In genomic region chr16:67280090-67281015, GRCh38 we compare ENCODE assay signal across 17 cellular contexts. TPM values are rescaled to one million over a fixed set of nuclear protein-coding genes. Genes with fewer than 3 reads are reported as not detected.
DNase-seq lines count a peak whose midpoint lies in the region; ATAC-seq lines count a peak whose summit lies in the region.
"Had no signal": no experiment of that assay in that cellular context is flagged by ENCODE, and none has a peak within 500 bp of the region (broad histone marks: within the 10 kb centered on the region; RNA-seq: fewer than 3 reads in every experiment).

No MANE protein-coding gene starts in this region.

- no peak for DNase-seq in activated CD4-positive, alpha-beta T cell treated with anti-CD3 and anti-CD28 coated beads, Interleukin-2, amount 10 ng/mL, durations not matched to agents 24 days and 14 days
- DNase-seq in activated CD4-positive, alpha-beta T cell treated with anti-CD3 and anti-CD28 coated beads, Interleukin-2, amount 50 U/mL, for 4 hours, result no peak
- DNase-seq in activated naive CD8-positive, alpha-beta T cell treated with anti-CD3 and anti-CD28 coated beads, Interleukin-2, amount 50 U/mL, for 24 hours, result no peak
- DNase-seq in neuronal stem cell (ENCODE audit: low spot score), result no peak
- DNase-seq in NOMO-1 treated with DMSO at 0.1 percent for 48 hours (lab: John Stamatoyannopoulos, UW; ENCODE audit: unreplicated experiment), result no peak
- DNase-seq in hepatic stellate cell (ENCODE audit: low spot score), result no peak
- no peak for DNase-seq in HuH-7.5 (ENCODE audit: low spot score)
- DNase-seq: ACHN; activated CD4-positive, CD25-positive, alpha-beta regulatory T cell; foreskin melanocyte; NCI-H226 had no signal

- peaks cover 0 to 73% (median 11%) of the 10 kb centered on the region in 3 experiments for H3K27me3 ChIP-seq in neuronal stem cell (ENCODE audit: control insufficient read depth in 3 of 3, insufficient read depth in 3 of 3, low read depth in 1 of 3, low read length in 3 of 3)
- H3K27me3 ChIP-seq: adrenal gland had no signal

- H3K14ac ChIP-seq in neuronal stem cell (ENCODE audit: low read length), result no peak overlapping the region

- H2BK12ac ChIP-seq in neuronal stem cell (ENCODE audit: low read length), result peak overlapping the region; percentile 30

- H3K4me1 Mint-ChIP-seq in activated CD4-positive, alpha-beta T cell treated with anti-CD3 and anti-CD28 coated beads, Interleukin-2, amount 10 ng/mL, durations not matched to agents 24 days and 14 days, result peaks cover 16% of the 10 kb centered on the region
- peaks cover 2 to 4% (median 4%) of the 10 kb centered on the region in 3 donors for H3K4me1 Mint-ChIP-seq in IgD-negative memory B cell
- peaks cover 23% of the 10 kb centered on the region for H3K4me1 Mint-ChIP-seq in activated naive CD8-positive, alpha-beta T cell treated with anti-CD3 and anti-CD28 coated beads, Interleukin-2, amount 50 U/mL, for 24 hours
- H3K4me1 Mint-ChIP-seq: neural crest cell had no signal

- H3K36me3 Mint-ChIP-seq in activated CD4-positive, alpha-beta T cell treated with anti-CD3 and anti-CD28 coated beads, Interleukin-2, amount 10 ng/mL, durations not matched to agents 24 days and 14 days (ENCODE audit: low read depth), result peaks cover 21% of the 10 kb centered on the region
- peaks cover 2% of the 10 kb centered on the region for H3K36me3 Mint-ChIP-seq in IgD-negative memory B cell
- peaks cover 18% of the 10 kb centered on the region for H3K36me3 Mint-ChIP-seq in activated naive CD8-positive, alpha-beta T cell treated with anti-CD3 and anti-CD28 coated beads, Interleukin-2, amount 50 U/mL, for 24 hours (ENCODE audit: low read depth)
- H3K36me3 Mint-ChIP-seq: type B pancreatic cell had no signal

- no CpG with 5 or more reads among the region's 15 CpGs for WGBS in neuronal stem cell (ENCODE audit: extremely low coverage in 2 of 2, insufficient read length in 2 of 2, insufficient replicate concordance in 1 of 2), 2 donors

- H2BK5ac ChIP-seq in neuronal stem cell (ENCODE audit: low read length), result peak overlapping the region; percentile 80

- intact Hi-C loops in activated CD4-positive, alpha-beta T cell treated with anti-CD3 and anti-CD28 coated beads, Interleukin-2, amount 10 ng/mL, durations not matched to agents 24 days and 14 days (cut with micrococcal nuclease), result no loop called here

- H3K79me1 ChIP-seq in neuronal stem cell (ENCODE audit: low read depth, low read length), result no peaks in the 10 kb centered on the region

- H3K36me3 ChIP-seq in neuronal stem cell (replicated peaks in 1 of 2; ENCODE audit: control insufficient read depth in 2 of 2, insufficient read depth in 2 of 2, low read length in 2 of 2), result no peaks in the 10 kb centered on the region
- H3K36me3 ChIP-seq: adrenal gland had no signal

- peak overlapping the region; percentile 74 for H3K27ac Mint-ChIP-seq in activated CD4-positive, alpha-beta T cell treated with anti-CD3 and anti-CD28 coated beads, Interleukin-2, amount 10 ng/mL, durations not matched to agents 24 days and 14 days
- peak overlapping the region in 1 of 3 donors; percentile 63 for H3K27ac Mint-ChIP-seq in IgD-negative memory B cell
- no peak overlapping the region for H3K27ac Mint-ChIP-seq in activated naive CD8-positive, alpha-beta T cell treated with anti-CD3 and anti-CD28 coated beads, Interleukin-2, amount 50 U/mL, for 24 hours
- H3K27ac Mint-ChIP-seq: type B pancreatic cell had no signal

- H3K4me2 ChIP-seq in neuronal stem cell (ENCODE audit: insufficient read depth, low read length, poor library complexity, severe bottlenecking), result no peak overlapping the region

- H4K8ac ChIP-seq in neuronal stem cell (ENCODE audit: low read depth, low read length), result no peak overlapping the region

- no peak for ATAC-seq in activated naive CD8-positive, alpha-beta T cell treated with anti-CD3 and anti-CD28 coated beads, Interleukin-2, amount 50 U/mL, for 24 hours

- H2AK5ac ChIP-seq in neuronal stem cell (ENCODE audit: low read depth, low read length), result peak overlapping the region; percentile 77

- H3K4ac ChIP-seq in neuronal stem cell (ENCODE audit: low read length), result no peak overlapping the region

- H3K4me1 ChIP-seq in neuronal stem cell (ENCODE audit: control insufficient read depth in 2 of 2, insufficient read depth in 1 of 2, low read depth in 1 of 2, low read length in 2 of 2), result no peaks in the 10 kb centered on the region

- H4K91ac ChIP-seq in neuronal stem cell (ENCODE audit: low read depth, low read length, poor library complexity), result peak overlapping the region; percentile 85

- H3K23ac ChIP-seq in neuronal stem cell (ENCODE audit: low read depth, low read length, poor library complexity), result peak overlapping the region; percentile 53

- no peak overlapping the region for H3K4me3 ChIP-seq in neuronal stem cell (ENCODE audit: low read length in 2 of 2)

- H2AFZ ChIP-seq in neuronal stem cell (ENCODE audit: low read length), result no peak overlapping the region

- no peaks in the 10 kb centered on the region for H3K27me3 Mint-ChIP-seq in activated CD4-positive, alpha-beta T cell treated with anti-CD3 and anti-CD28 coated beads, Interleukin-2, amount 10 ng/mL, durations not matched to agents 24 days and 14 days
- no peaks in the 10 kb centered on the region for H3K27me3 Mint-ChIP-seq in IgD-negative memory B cell
- no peaks in the 10 kb centered on the region for H3K27me3 Mint-ChIP-seq in activated naive CD8-positive, alpha-beta T cell treated with anti-CD3 and anti-CD28 coated beads, Interleukin-2, amount 50 U/mL, for 24 hours

- peak overlapping the region; percentile 32 for H3K18ac ChIP-seq in neuronal stem cell (ENCODE audit: low read length)

- no peaks in the 10 kb centered on the region for H3K9me3 ChIP-seq in neuronal stem cell (replicated peaks in 1 of 2; ENCODE audit: control insufficient read depth in 2 of 2, insufficient read depth in 1 of 2, low read depth in 1 of 2, low read length in 2 of 2)
- H3K9me3 ChIP-seq: adrenal gland had no signal

- peak overlapping the region; percentile 15 for H3K9ac ChIP-seq in neuronal stem cell (ENCODE audit: low read depth, low read length, poor library complexity)

- no peaks in the 10 kb centered on the region for H3K9me3 Mint-ChIP-seq in activated CD4-positive, alpha-beta T cell treated with anti-CD3 and anti-CD28 coated beads, Interleukin-2, amount 10 ng/mL, durations not matched to agents 24 days and 14 days
- no peaks in the 10 kb centered on the region for H3K9me3 Mint-ChIP-seq in IgD-negative memory B cell
- H3K9me3 Mint-ChIP-seq in activated naive CD8-positive, alpha-beta T cell treated with anti-CD3 and anti-CD28 coated beads, Interleukin-2, amount 50 U/mL, for 24 hours, result no peaks in the 10 kb centered on the region
- H3K9me3 Mint-ChIP-seq: neural crest cell, type B pancreatic cell had no signal

- H2BK15ac ChIP-seq in neuronal stem cell (ENCODE audit: low read length), result peak overlapping the region; percentile 53

- H3K27ac ChIP-seq in neuronal stem cell (replicated peaks; ENCODE audit: low read length), result no peak overlapping the region

- H3K4me3 Mint-ChIP-seq in activated CD4-positive, alpha-beta T cell treated with anti-CD3 and anti-CD28 coated beads, Interleukin-2, amount 10 ng/mL, durations not matched to agents 24 days and 14 days, result peak overlapping the region; percentile 72
- H3K4me3 Mint-ChIP-seq in IgD-negative memory B cell, result peak overlapping the region in 3 of 4 donors; percentile 51 to 79 (median 73)
- H3K4me3 Mint-ChIP-seq in activated naive CD8-positive, alpha-beta T cell treated with anti-CD3 and anti-CD28 coated beads, Interleukin-2, amount 50 U/mL, for 24 hours, result peak overlapping the region; percentile 56
- H3K4me3 Mint-ChIP-seq: type B pancreatic cell had no signal

- no peak overlapping the region for H2BK120ac ChIP-seq in neuronal stem cell (ENCODE audit: low read depth, low read length)

RNA-seq across cellular contexts. Expression of gene PLEKHG4, which starts 1.0 kb away (rescaled TPM):
- 43.4 and 43.8 TPM in 2 replicates for total RNA-seq in activated CD4-positive, alpha-beta T cell treated with anti-CD3 and anti-CD28 coated beads, Interleukin-2, amount 10 ng/mL, durations not matched to agents 24 days and 14 days
- polyA plus RNA-seq in IgD-negative memory B cell, result 0.65 TPM
- polyA plus RNA-seq in neuronal stem cell (2013, experiment 1 of 2), result 2.4 TPM
- polyA plus RNA-seq in neuronal stem cell (2013, experiment 2 of 2), result 3.0 TPM

RNA-seq across cellular contexts. Expression of gene SLC9A5, which starts 31.6 kb away (rescaled TPM):
- total RNA-seq in activated CD4-positive, alpha-beta T cell treated with anti-CD3 and anti-CD28 coated beads, Interleukin-2, amount 10 ng/mL, durations not matched to agents 24 days and 14 days, result 5.3 TPM in 2 replicates
- 0.75 TPM for polyA plus RNA-seq in IgD-negative memory B cell
- 2.6 TPM for polyA plus RNA-seq in neuronal stem cell (2013, experiment 1 of 2)
- polyA plus RNA-seq in neuronal stem cell (2013, experiment 2 of 2), result 2.3 TPM
- total RNA-seq: skeletal muscle tissue had no signal

RNA-seq across cellular contexts. Expression of gene FHOD1, which starts 33.1 kb away (rescaled TPM):
- total RNA-seq in activated CD4-positive, alpha-beta T cell treated with anti-CD3 and anti-CD28 coated beads, Interleukin-2, amount 10 ng/mL, durations not matched to agents 24 days and 14 days, result 128 TPM in 2 replicates
- 3.8 TPM for polyA plus RNA-seq in IgD-negative memory B cell
- 15.0 TPM for polyA plus RNA-seq in neuronal stem cell (2013, experiment 1 of 2)
- 14.0 TPM for polyA plus RNA-seq in neuronal stem cell (2013, experiment 2 of 2)

RNA-seq across cellular contexts. Expression of gene KCTD19, which starts 46.2 kb away (rescaled TPM):
- total RNA-seq in activated CD4-positive, alpha-beta T cell treated with anti-CD3 and anti-CD28 coated beads, Interleukin-2, amount 10 ng/mL, durations not matched to agents 24 days and 14 days, result 1.0 and 1.3 TPM in 2 replicates
- not detected for polyA plus RNA-seq in IgD-negative memory B cell
- polyA plus RNA-seq in neuronal stem cell (2013, experiment 1 of 2), result 1.4 TPM
- 1.3 TPM for polyA plus RNA-seq in neuronal stem cell (2013, experiment 2 of 2)
- total RNA-seq: skeletal muscle tissue had no signal
- polyA plus RNA-seq: keratinocyte had no signal

RNA-seq across cellular contexts. Expression of gene LRRC36, which starts 46.3 kb away (rescaled TPM):
- 0.23 TPM in 1 of 2 replicates, not detected in the other for total RNA-seq in activated CD4-positive, alpha-beta T cell treated with anti-CD3 and anti-CD28 coated beads, Interleukin-2, amount 10 ng/mL, durations not matched to agents 24 days and 14 days
- polyA plus RNA-seq in IgD-negative memory B cell, result not detected
- 0.10 TPM for polyA plus RNA-seq in neuronal stem cell (2013, experiment 1 of 2)
- 0.15 TPM for polyA plus RNA-seq in neuronal stem cell (2013, experiment 2 of 2)
- total RNA-seq: skeletal muscle tissue had no signal
- polyA plus RNA-seq: keratinocyte had no signal
